In genomic region chr10:34576789-34577188, GRCh38 we compare ENCODE assay signal across 25 cellular contexts.
DNase-seq lines count a peak whose midpoint lies in the region; ATAC-seq and TF ChIP-seq lines count a peak whose summit lies in the region.
"Had no signal": no experiment of that assay in that cellular context is flagged by ENCODE, and none has a peak within 500 bp of the region (broad histone marks: within the 10 kb centered on the region; RNA-seq: fewer than 3 reads in every experiment).

No MANE protein-coding gene starts in this region.

- H3K27ac ChIP-seq in mammary epithelial cell (ENCODE audit: insufficient read depth, low read depth, low read length) = no peak overlapping the region
- H3K27ac ChIP-seq: BLaER1 treated with 17β-estradiol and CSF1 and Interleukin-3, amounts not matched to agents 10 nM and 100 nM; heart right ventricle; left lung; right lobe of liver; transverse colon had no signal

- H2AFZ ChIP-seq in mammary epithelial cell (ENCODE audit: low read depth, low read length) = no peak overlapping the region

- H3K79me2 ChIP-seq in mammary epithelial cell (ENCODE audit: insufficient read depth, low read length) = peaks cover 56% of the 10 kb centered on the region

- in situ Hi-C loops in mammary epithelial cell (cut with MboI; ENCODE audit: low sequenced_read_pairs in 2 of 2) = no loop called here

- H3K4me3 ChIP-seq in mammary epithelial cell (replicated peaks in 1 of 3; ENCODE audit: insufficient read depth in 1 of 3, low read depth in 2 of 3, low read length in 3 of 3) = no peak overlapping the region
- H3K4me3 ChIP-seq: BLaER1 treated with 17β-estradiol and CSF1 and Interleukin-3, amounts not matched to agents 10 nM and 100 nM; heart right ventricle; K562; left lung; right lobe of liver; transverse colon had no signal

- WGBS in mammary epithelial cell (ENCODE audit: low coverage, missing lambda C conversion rate) = 75% methylated on average over 4 of the region's 4 CpGs

- no peaks in the 10 kb centered on the region for H3K9me3 ChIP-seq in mammary epithelial cell (replicated peaks; ENCODE audit: insufficient read depth, low read length)
- H3K9me3 ChIP-seq: BLaER1 treated with 17β-estradiol and CSF1 and Interleukin-3, amounts not matched to agents 10 nM and 100 nM; heart right ventricle; left lung; right lobe of liver; transverse colon had no signal

- no peaks in the 10 kb centered on the region for H3K9me3 Mint-ChIP-seq in MCF 10A (ENCODE audit: unreplicated experiment)
- H3K9me3 Mint-ChIP-seq: activated CD4-positive, alpha-beta memory T cell treated with anti-CD3 and anti-CD28 coated beads, Interleukin-2, amount 10 ng/mL, durations not matched to agents 7 days and 5 days; natural killer cell treated with Interleukin-12 subunit alpha and Interleukin-12 subunit beta and Interleukin-15 and Interleukin-18, amount 100 ng/mL, for 72 hours; stimulated activated naive CD8-positive, alpha-beta T cell treated with anti-CD3 and anti-CD28 coated beads, Interleukin-15, Interleukin-2, amounts not matched to agents 100 ng/mL and 50 ng/mL, for 24 hours had no signal

- H3K36me3 ChIP-seq in mammary epithelial cell (ENCODE audit: insufficient read depth, low read length) = no peaks in the 10 kb centered on the region
- H3K36me3 ChIP-seq: BLaER1 treated with 17β-estradiol and CSF1 and Interleukin-3, amounts not matched to agents 10 nM and 100 nM; heart right ventricle; left lung; right lobe of liver; transverse colon had no signal

- H3K4me1 ChIP-seq in mammary epithelial cell (ENCODE audit: insufficient read depth, low read length) = peaks cover 21% of the 10 kb centered on the region
- H3K4me1 ChIP-seq: left lung had no signal

- H3K4me1 Mint-ChIP-seq in MCF 10A (ENCODE audit: insufficient read depth, unreplicated experiment) = peaks cover 25% of the 10 kb centered on the region
- H3K4me1 Mint-ChIP-seq: activated CD4-positive, alpha-beta memory T cell treated with anti-CD3 and anti-CD28 coated beads, Interleukin-2, amount 10 ng/mL, durations not matched to agents 7 days and 5 days had no signal

- no peak overlapping the region for H3K4me2 ChIP-seq in mammary epithelial cell (ENCODE audit: insufficient read depth, low read depth, low read length)

- peak overlapping the region; percentile 65 for H3K27ac Mint-ChIP-seq in MCF 10A (ENCODE audit: low read depth, unreplicated experiment)
- H3K27ac Mint-ChIP-seq: activated CD4-positive, alpha-beta memory T cell treated with anti-CD3 and anti-CD28 coated beads, Interleukin-2, amount 10 ng/mL, durations not matched to agents 7 days and 5 days; natural killer cell treated with Interleukin-12 subunit alpha and Interleukin-12 subunit beta and Interleukin-15 and Interleukin-18, amount 100 ng/mL, for 72 hours; stimulated activated naive CD8-positive, alpha-beta T cell treated with anti-CD3 and anti-CD28 coated beads, Interleukin-15, Interleukin-2, amounts not matched to agents 100 ng/mL and 50 ng/mL, for 24 hours had no signal

- TF ChIP-seq CTCF in MCF 10A (IDR thresholded peaks at IDR 0.05; ENCODE audit: unreplicated experiment) (no peak), mammary epithelial cell (conservative IDR thresholded peaks at IDR 0.05 in 1 of 2, IDR thresholded peaks at IDR 0.05 in 1 of 2; ENCODE audit: extremely low read depth in 1 of 2, insufficient read depth in 1 of 2, low read depth in 1 of 2, low read length in 2 of 2) (no peak)

- BruUV-seq in MCF 10A (replicated peaks; lab: Mats Ljungman, UMichigan) = no TSS peak
- no TSS peak for BruUV-seq in mammary epithelial cell (replicated peaks; lab: Mats Ljungman, UMichigan)

- dilution Hi-C loops in mammary epithelial cell (cut with HindIII; ENCODE audit: low sequenced_read_pairs) = no loop called here

- intact Hi-C loops in MCF 10A (cut with micrococcal nuclease) (no loop called here), mammary epithelial cell (cut with micrococcal nuclease) (no loop called here)

- no peak overlapping the region for H3K9ac ChIP-seq in mammary epithelial cell (ENCODE audit: insufficient read depth, low read length)
- H3K9ac ChIP-seq: BLaER1 treated with 17β-estradiol and CSF1 and Interleukin-3, amounts not matched to agents 10 nM and 100 nM had no signal

- H3K36me3 Mint-ChIP-seq in MCF 10A (ENCODE audit: insufficient read depth, unreplicated experiment) = peaks cover 9% of the 10 kb centered on the region
- H3K36me3 Mint-ChIP-seq: natural killer cell treated with Interleukin-12 subunit alpha and Interleukin-12 subunit beta and Interleukin-15 and Interleukin-18, amount 100 ng/mL, for 72 hours had no signal

- POLR2A ChIA-PET in MCF 10A (lab: Yijun Ruan, JAX) = interaction anchor here (0.6 to 1.0 kb wide), 2 partner anchors 11 to 247 kb away, joined by 3 to 4 read pairs; no protein-coding TSS in a partner anchor

- ATAC-seq in SK-N-SH treated with all-trans-retinoic acid at 6 μM for 48 hours (peak; percentile 42), HG03432 (IDR thresholded peaks at IDR 0.05; ENCODE audit: unreplicated experiment) (no peak), GM19463 (IDR thresholded peaks at IDR 0.05; ENCODE audit: unreplicated experiment) (no peak)
- ATAC-seq: heart right ventricle; K562; left lung; natural killer cell treated with Interleukin-12 subunit alpha and Interleukin-12 subunit beta and Interleukin-15 and Interleukin-18, amount 100 ng/mL, for 72 hours; right lobe of liver had no signal

- no peaks in the 10 kb centered on the region for H4K20me1 ChIP-seq in mammary epithelial cell (ENCODE audit: insufficient read depth, low read length)

- no peak for DNase-seq in MCF 10A (ENCODE audit: unreplicated experiment)
- DNase-seq in mammary epithelial cell = no peak
- DNase-seq in hepatic stellate cell (ENCODE audit: low spot score) = peak; percentile 13
- no peak for DNase-seq in MV-4-11 (lab: John Stamatoyannopoulos, UW)
- no peak for DNase-seq in HUDEP-2 (lab: John Stamatoyannopoulos, UW; ENCODE audit: unreplicated experiment in 76 of 76)
- DNase-seq: activated CD4-positive, alpha-beta memory T cell treated with anti-CD3 and anti-CD28 coated beads, Interleukin-2, amount 10 ng/mL, durations not matched to agents 7 days and 5 days; activated gamma-delta T cell; Calu3; H7; heart right ventricle; left lung; midbrain; MM.1S; NCI-H187; right lobe of liver; RPMI8226; T-helper 9 cell; transverse colon had no signal

- H3K27me3 ChIP-seq in mammary epithelial cell (ENCODE audit: insufficient read depth, low read length) = no peaks in the 10 kb centered on the region
- H3K27me3 ChIP-seq: BLaER1 treated with 17β-estradiol and CSF1 and Interleukin-3, amounts not matched to agents 10 nM and 100 nM; heart right ventricle; left lung; right lobe of liver; transverse colon had no signal

- no peak overlapping the region for H3K4me3 Mint-ChIP-seq in MCF 10A (ENCODE audit: unreplicated experiment)
- H3K4me3 Mint-ChIP-seq: activated CD4-positive, alpha-beta memory T cell treated with anti-CD3 and anti-CD28 coated beads, Interleukin-2, amount 10 ng/mL, durations not matched to agents 7 days and 5 days; natural killer cell treated with Interleukin-12 subunit alpha and Interleukin-12 subunit beta and Interleukin-15 and Interleukin-18, amount 100 ng/mL, for 72 hours; stimulated activated naive CD8-positive, alpha-beta T cell treated with anti-CD3 and anti-CD28 coated beads, Interleukin-15, Interleukin-2, amounts not matched to agents 100 ng/mL and 50 ng/mL, for 24 hours had no signal

- H3K27me3 Mint-ChIP-seq in MCF 10A (ENCODE audit: insufficient read depth, unreplicated experiment) = no peaks in the 10 kb centered on the region
- H3K27me3 Mint-ChIP-seq: stimulated activated naive CD8-positive, alpha-beta T cell treated with anti-CD3 and anti-CD28 coated beads, Interleukin-15, Interleukin-2, amounts not matched to agents 100 ng/mL and 50 ng/mL, for 24 hours had no signal

- CTCF ChIA-PET in MCF 10A (lab: Yijun Ruan, JAX) (no interaction called here), mammary epithelial cell (lab: Charles Lee; ENCODE audit: low non-redundant PET) (no interaction called here)

TF ChIP-seq in SK-N-SH treated with all-trans-retinoic acid at 6 μM for 48 hours, 23 proteins besides CTCF, POLR2A, EP300 and RAD21:
- no peak for TF ChIP-seq BACH2 (CRISPR knock-in tag; IDR thresholded peaks at IDR 0.05; ENCODE audit: borderline replicate concordance)
- no peak for TF ChIP-seq ZFP3 (CRISPR knock-in tag; IDR thresholded peaks at IDR 0.05)
- no peak for TF ChIP-seq CSRNP3 (CRISPR knock-in tag; IDR thresholded peaks at IDR 0.05)
